7 cellular contexts compared by ENCODE assay signal in genomic region chr14:60723218-60724079, GRCh38. TPM values are rescaled to one million over a fixed set of nuclear protein-coding genes. Genes with fewer than 3 reads are reported as not detected.
A peak's percentile ranks its signal among the peaks of the same experiment; 100 is the strongest.
DNase-seq lines count a peak whose midpoint lies in the region; ATAC-seq and TF ChIP-seq lines count a peak whose summit lies in the region.

No MANE protein-coding gene starts in this region.

- H3K27me3 ChIP-seq in foreskin keratinocyte (peaks cover 8% of the 10 kb centered on the region), neuronal stem cell (ENCODE audit: control insufficient read depth in 3 of 3, insufficient read depth in 3 of 3, low read depth in 1 of 3, low read length in 3 of 3) (no peaks in the 10 kb centered on the region)

- H3K36me3 ChIP-seq in ES-I3 (ENCODE audit: insufficient read depth, low read length) (peaks cover 13% of the 10 kb centered on the region; the same call in 1 of the 2 replicates), neuronal stem cell (replicated peaks in 1 of 2; ENCODE audit: control insufficient read depth in 2 of 2, insufficient read depth in 2 of 2, low read length in 2 of 2) (peaks cover 6 to 19% of the 10 kb centered on the region in 2 donors)

- peak overlapping the region; percentile 90 to 98 for H3K4me3 ChIP-seq in neuronal stem cell (ENCODE audit: low read length in 2 of 2)

- H3K4me1 ChIP-seq in ES-I3 (ENCODE audit: insufficient read depth, low read length) (peaks cover 16% of the 10 kb centered on the region), foreskin keratinocyte (peaks cover 10% of the 10 kb centered on the region), neuronal stem cell (ENCODE audit: control insufficient read depth in 2 of 2, insufficient read depth in 1 of 2, low read depth in 1 of 2, low read length in 2 of 2) (peaks cover 6 to 11% of the 10 kb centered on the region in 2 donors)

- H3K36me3 Mint-ChIP-seq in activated T-cell treated with anti-CD3 and anti-CD28 coated beads, Interleukin-2, amount 50 U/mL, for 72 hours (ENCODE audit: insufficient read depth in 2 of 2) = peaks cover 0 to 3% of the 10 kb centered on the region in 2 donors

- peak overlapping the region; percentile 99 for H2BK5ac ChIP-seq in neuronal stem cell (ENCODE audit: low read length)

- H3K79me1 ChIP-seq in neuronal stem cell (ENCODE audit: low read depth, low read length) = peaks cover 9% of the 10 kb centered on the region

- WGBS in neuronal stem cell (ENCODE audit: extremely low coverage in 2 of 2, insufficient read length in 2 of 2, insufficient replicate concordance in 1 of 2), 2 donors = no CpG with 5 or more reads among the region's 88 CpGs

- H2AK5ac ChIP-seq in neuronal stem cell (ENCODE audit: low read depth, low read length) = peak overlapping the region; percentile 98

- H3K4me3 Mint-ChIP-seq in activated T-cell treated with anti-CD3 and anti-CD28 coated beads, Interleukin-2, amount 50 U/mL, for 72 hours = peak overlapping the region; percentile 92 to 94

- peak overlapping the region; percentile 93 for H3K9ac ChIP-seq in ES-I3 (ENCODE audit: low read depth, low read length)
- peak overlapping the region; percentile 99 for H3K9ac ChIP-seq in neuronal stem cell (ENCODE audit: low read depth, low read length, poor library complexity)

- H3K27ac ChIP-seq in foreskin keratinocyte = peak overlapping the region; percentile 56
- peak overlapping the region; percentile 98 for H3K27ac ChIP-seq in neuronal stem cell (replicated peaks; ENCODE audit: low read length)

- peak overlapping the region; percentile 91 for H2BK12ac ChIP-seq in neuronal stem cell (ENCODE audit: low read length)

- H2BK120ac ChIP-seq in neuronal stem cell (ENCODE audit: low read depth, low read length) = peak overlapping the region; percentile 90

- H3K27ac Mint-ChIP-seq in activated T-cell treated with anti-CD3 and anti-CD28 coated beads, Interleukin-2, amount 50 U/mL, for 72 hours = no peak overlapping the region

- peak overlapping the region; percentile 92 for H3K23ac ChIP-seq in neuronal stem cell (ENCODE audit: low read depth, low read length, poor library complexity)

- peaks cover 24% of the 10 kb centered on the region for H3K4me1 Mint-ChIP-seq in activated T-cell treated with anti-CD3 and anti-CD28 coated beads, Interleukin-2, amount 50 U/mL, for 72 hours (ENCODE audit: low read depth)

- H3K18ac ChIP-seq in neuronal stem cell (ENCODE audit: low read length) = peak overlapping the region; percentile 98

- H4K91ac ChIP-seq in neuronal stem cell (ENCODE audit: low read depth, low read length, poor library complexity) = peak overlapping the region; percentile 76

- ATAC-seq in activated T-cell treated with anti-CD3 and anti-CD28 coated beads, Interleukin-2, amount 50 U/mL, for 72 hours (replicated peaks in 1 of 2) = peak; percentile 51 to 52
- ATAC-seq in foreskin keratinocyte (peak; percentile 47), HG02840 (IDR thresholded peaks at IDR 0.05; ENCODE audit: low FRiP score, unreplicated experiment) (no peak)

- peak overlapping the region; percentile 96 for H3K4ac ChIP-seq in neuronal stem cell (ENCODE audit: low read length)

- no peaks in the 10 kb centered on the region for H3K9me3 ChIP-seq in ES-I3 (ENCODE audit: control insufficient read depth, insufficient read depth, low read length)
- H3K9me3 ChIP-seq in neuronal stem cell (replicated peaks in 1 of 2; ENCODE audit: control insufficient read depth in 2 of 2, insufficient read depth in 1 of 2, low read depth in 1 of 2, low read length in 2 of 2) = no peaks in the 10 kb centered on the region

- DNase-seq in HCEC 1CT (peak; percentile 68), NCI-H2171 treated with DMSO at 0.1 percent for 48 hours (lab: John Stamatoyannopoulos, UW) (peak; percentile 71), foreskin keratinocyte (peak; percentile 32 to 62), neuronal stem cell (ENCODE audit: low spot score) (peak; percentile 51)
- DNase-seq in activated T-cell treated with anti-CD3 and anti-CD28 coated beads, Interleukin-2, amount 50 U/mL, for 72 hours = peak; percentile 36 to 43

- H3K14ac ChIP-seq in neuronal stem cell (ENCODE audit: low read length) = peak overlapping the region; percentile 94

- no peaks in the 10 kb centered on the region for H3K9me3 Mint-ChIP-seq in activated T-cell treated with anti-CD3 and anti-CD28 coated beads, Interleukin-2, amount 50 U/mL, for 72 hours

- peak overlapping the region; percentile 93 for H2AFZ ChIP-seq in neuronal stem cell (ENCODE audit: low read length)

- peaks cover 72% of the 10 kb centered on the region for H3K27me3 Mint-ChIP-seq in activated T-cell treated with anti-CD3 and anti-CD28 coated beads, Interleukin-2, amount 50 U/mL, for 72 hours (ENCODE audit: low read depth)

- H4K8ac ChIP-seq in neuronal stem cell (ENCODE audit: low read depth, low read length) = no peak overlapping the region

- TF ChIP-seq CTCF in foreskin keratinocyte (conservative IDR thresholded peaks at IDR 0.05) = no peak

- H2BK15ac ChIP-seq in neuronal stem cell (ENCODE audit: low read length) = peak overlapping the region; percentile 94

- peak overlapping the region; percentile 68 for H3K4me2 ChIP-seq in neuronal stem cell (ENCODE audit: insufficient read depth, low read length, poor library complexity, severe bottlenecking)

RNA-seq across cellular contexts. Expression of gene SIX4, which starts 0.7 kb away (rescaled TPM):
- total RNA-seq in activated T-cell treated with anti-CD3 and anti-CD28 coated beads, Interleukin-2, amount 50 U/mL, for 72 hours = under 1 TPM; 0.17 to 0.19 TPM
- 10.8 and 12.0 TPM in 2 replicates for total RNA-seq in foreskin keratinocyte
- 1.8 and 2.6 TPM in 2 replicates for polyA plus RNA-seq in foreskin keratinocyte
- polyA plus RNA-seq in neuronal stem cell (2013, experiment 1 of 2) = 8.6 TPM
- polyA plus RNA-seq in neuronal stem cell (2013, experiment 2 of 2) = 9.3 TPM

RNA-seq across cellular contexts. Expression of gene MNAT1, which starts 11.1 kb away (rescaled TPM):
- 10 to 100 TPM; 45.4 to 51.3 TPM for total RNA-seq in activated T-cell treated with anti-CD3 and anti-CD28 coated beads, Interleukin-2, amount 50 U/mL, for 72 hours
- 64.9 and 71.1 TPM in 2 replicates for total RNA-seq in foreskin keratinocyte
- polyA plus RNA-seq in foreskin keratinocyte = 53.2 and 64.0 TPM in 2 replicates
- 51.7 TPM for polyA plus RNA-seq in neuronal stem cell (2013, experiment 1 of 2)
- polyA plus RNA-seq in neuronal stem cell (2013, experiment 2 of 2) = 51.9 TPM
